9 cellular contexts compared by ENCODE assay signal in the genomic region with DNA sequence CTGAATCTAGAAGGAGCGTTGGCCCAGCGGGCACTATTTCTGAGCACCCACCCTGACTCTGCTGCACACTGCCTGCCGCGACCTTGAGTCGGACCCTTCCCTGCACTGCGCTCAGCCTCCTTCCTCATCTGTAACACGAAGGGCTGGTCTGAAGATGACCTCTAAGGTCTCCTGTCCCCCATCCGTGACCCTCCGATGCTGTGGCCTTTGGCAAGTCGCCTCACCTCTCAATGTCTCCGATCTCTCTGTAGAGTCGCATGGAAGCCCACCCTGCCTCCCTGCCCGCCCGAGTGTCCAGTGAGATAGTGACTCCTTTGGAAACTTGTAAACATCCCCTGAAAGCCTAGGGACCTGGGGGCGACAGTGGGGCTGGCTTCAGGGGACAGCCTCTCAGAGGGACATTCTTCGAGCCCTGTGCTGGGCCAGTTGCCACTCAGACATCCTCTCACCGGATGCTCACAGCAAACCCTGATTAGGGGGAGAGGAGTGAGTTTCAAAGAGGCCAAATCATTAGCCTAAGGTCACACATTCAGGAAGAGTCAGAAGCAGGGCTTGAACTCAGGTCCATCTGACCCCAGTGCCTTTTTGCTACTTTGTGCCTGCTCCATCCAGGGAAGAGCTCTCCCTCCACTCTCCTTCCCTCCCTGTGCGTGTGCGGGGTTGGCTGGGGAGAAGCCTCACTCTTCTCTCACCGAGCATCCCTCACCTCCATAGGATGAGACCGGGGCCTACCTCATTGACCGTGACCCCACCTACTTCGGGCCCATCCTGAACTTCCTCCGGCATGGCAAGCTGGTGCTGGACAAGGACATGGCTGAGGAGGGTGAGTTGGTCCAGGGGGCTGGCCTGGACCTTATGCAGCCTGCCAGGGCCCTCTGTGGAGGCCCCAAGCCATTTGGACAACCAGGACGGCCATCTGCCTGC. TPM values are rescaled to one million over a fixed set of nuclear protein-coding genes. Genes with fewer than 3 reads are reported as not detected.
A peak's percentile ranks its signal among the peaks of the same experiment; 100 is the strongest.
DNase-seq lines count a peak whose midpoint lies in the region; ATAC-seq, FAIRE-seq and TF ChIP-seq lines count a peak whose summit lies in the region.
"Had no signal": no experiment of that assay in that cellular context is flagged by ENCODE, and none has a peak within 500 bp of the region (broad histone marks: within the 10 kb centered on the region; RNA-seq: fewer than 3 reads in every experiment).

No MANE protein-coding gene starts in this region.

- TF ChIP-seq EP300 in HepG2 (IDR thresholded peaks at IDR 0.05; ENCODE audit: low read depth in 2 of 2, low read length in 2 of 2) (no peak), HepG2 (CRISPR knock-in tag; IDR thresholded peaks at IDR 0.05; ENCODE audit: borderline replicate concordance) (no peak)

- no peak overlapping the region for H3K27ac ChIP-seq in astrocyte (ENCODE audit: low read depth, low read length)
- no peak overlapping the region for H3K27ac ChIP-seq in HepG2 (ENCODE audit: extremely low read length, insufficient read depth, low read length)
- H3K27ac ChIP-seq in thymus (ENCODE audit: low read depth): no peak overlapping the region

- intact Hi-C loops in HepG2 (cut with micrococcal nuclease; ENCODE audit: unreplicated experiment): no loop called here

- H4K20me1 ChIP-seq in astrocyte (ENCODE audit: insufficient read depth, low read length): peaks cover 25% of the 10 kb centered on the region
- H4K20me1 ChIP-seq in HepG2 (ENCODE audit: insufficient read depth, low read length): no peaks in the 10 kb centered on the region

- CTCF ChIA-PET in activated CD4-positive, alpha-beta T cell treated with anti-CD3 and anti-CD28 coated beads, Interleukin-2, amount 10 ng/mL, durations not matched to agents 7 days and 5 days (lab: Charles Lee): interaction anchor here (1.2 to 2.3 kb wide), 6 partner anchors 9 to 196 kb away, joined by 3 to 6 read pairs (median 4); partner anchors contain the start of gene IL2RB
- CTCF ChIA-PET in HepG2 (lab: Yijun Ruan, JAX; ENCODE audit: low intra/inter-chr PET ratio, low total read pairs): no interaction called here

- H2AFZ ChIP-seq in astrocyte (ENCODE audit: low read depth, low read length) (peak overlapping the region; percentile 91), HepG2 (ENCODE audit: low read length) (no peak overlapping the region)

- in situ Hi-C loops in HepG2 (cut with HindIII; ENCODE audit: extremely low pct_ligation_motif_present, low pct_unique_long_range_greater_than_20kb): no loop called here

- no peaks in the 10 kb centered on the region for H3K9me3 Mint-ChIP-seq in activated CD4-positive, alpha-beta T cell treated with anti-CD3 and anti-CD28 coated beads, Interleukin-2, amount 10 ng/mL, durations not matched to agents 7 days and 5 days
- no peaks in the 10 kb centered on the region for H3K9me3 Mint-ChIP-seq in astrocyte (ENCODE audit: unreplicated experiment)

- H3K9ac ChIP-seq in astrocyte (ENCODE audit: low read length) (peak overlapping the region; percentile 82), HepG2 (ENCODE audit: insufficient read depth, low read depth, low read length) (no peak overlapping the region)

- 93% methylated on average over 24 of the region's 25 CpGs for WGBS in HepG2 (ENCODE audit: low lambda C conversion rate)
- 96% methylated on average over 25 of the region's 25 CpGs for WGBS in thymus

- H3K79me2 ChIP-seq in astrocyte (ENCODE audit: insufficient read depth, low read length) (peaks cover 8% of the 10 kb centered on the region), HepG2 (ENCODE audit: insufficient read depth, low read length) (no peaks in the 10 kb centered on the region)

- no peaks in the 10 kb centered on the region for H3K36me3 Mint-ChIP-seq in activated CD4-positive, alpha-beta T cell treated with anti-CD3 and anti-CD28 coated beads, Interleukin-2, amount 10 ng/mL, durations not matched to agents 7 days and 5 days (ENCODE audit: low read depth)
- H3K36me3 Mint-ChIP-seq in astrocyte (ENCODE audit: low read depth, unreplicated experiment): peaks cover 19% of the 10 kb centered on the region

- TF ChIP-seq POLR2A in HepG2 (IDR thresholded peaks at IDR 0.05; ENCODE audit: insufficient read depth in 1 of 2, low read depth in 2 of 2, low read length in 2 of 2): no peak

- no peaks in the 10 kb centered on the region for H3K27me3 ChIP-seq in astrocyte (ENCODE audit: insufficient read depth, low read length)
- H3K27me3 ChIP-seq in HepG2 (ENCODE audit: control insufficient read depth in 1 of 2, insufficient read depth in 2 of 2, low read length in 2 of 2): peaks cover 0 to 13% of the 10 kb centered on the region in 2 experiments; a peak in 2 of 5 replicates
- no peaks in the 10 kb centered on the region for H3K27me3 ChIP-seq in thymus (ENCODE audit: control insufficient read depth, insufficient read depth)

- no peak for DNase-seq in activated CD4-positive, alpha-beta T cell treated with anti-CD3 and anti-CD28 coated beads, Interleukin-2, amount 10 ng/mL, durations not matched to agents 7 days and 5 days
- DNase-seq in activated CD4-positive, alpha-beta T cell treated with anti-CD3 and anti-CD28 coated beads, Interleukin-2, amount 50 U/mL, for 1 hour: no peak
- DNase-seq in astrocyte (ENCODE audit: low read depth) (no peak), HepG2 (ENCODE audit: low spot score) (no peak)
- DNase-seq in stimulated activated CD4-positive, alpha-beta T cell treated with anti-CD3 and anti-CD28 coated beads, Interleukin-4, amount 100 ng/mL, for 1 hour: no peak

- no peak for TF ChIP-seq RAD21 in HepG2 (CRISPR knock-in tag; IDR thresholded peaks at IDR 0.05)

- peaks cover 15% of the 10 kb centered on the region for H3K4me1 Mint-ChIP-seq in activated CD4-positive, alpha-beta T cell treated with anti-CD3 and anti-CD28 coated beads, Interleukin-2, amount 10 ng/mL, durations not matched to agents 7 days and 5 days
- peaks cover 4% of the 10 kb centered on the region for H3K4me1 Mint-ChIP-seq in astrocyte (ENCODE audit: low read depth, unreplicated experiment)

- H3K9me3 ChIP-seq in astrocyte (ENCODE audit: insufficient read depth, low read depth, low read length) (no peaks in the 10 kb centered on the region), HepG2 (ENCODE audit: low read length) (no peaks in the 10 kb centered on the region), thymus (ENCODE audit: control insufficient read depth) (peaks cover 2% of the 10 kb centered on the region)

- no peaks in the 10 kb centered on the region for H3K27me3 Mint-ChIP-seq in activated CD4-positive, alpha-beta T cell treated with anti-CD3 and anti-CD28 coated beads, Interleukin-2, amount 10 ng/mL, durations not matched to agents 7 days and 5 days
- peaks cover 4% of the 10 kb centered on the region for H3K27me3 Mint-ChIP-seq in astrocyte (ENCODE audit: low read depth, unreplicated experiment)

- H3K4me3 ChIP-seq in astrocyte (ENCODE audit: insufficient read depth, low read depth, low read length): peak overlapping the region; percentile 72
- peak overlapping the region in 2 of 3 experiments; percentile 54 to 71; a peak in 2 of 6 replicates for H3K4me3 ChIP-seq in HepG2 (replicated peaks in 1 of 3; ENCODE audit: insufficient read depth in 1 of 3, low read depth in 2 of 3, low read length in 3 of 3)
- H3K4me3 ChIP-seq in thymus (ENCODE audit: low read length): peak overlapping the region; percentile 73

- H3K4me3 Mint-ChIP-seq in activated CD4-positive, alpha-beta T cell treated with anti-CD3 and anti-CD28 coated beads, Interleukin-2, amount 10 ng/mL, durations not matched to agents 7 days and 5 days: peak overlapping the region; percentile 78
- peak overlapping the region; percentile 85 for H3K4me3 Mint-ChIP-seq in astrocyte (ENCODE audit: unreplicated experiment)

- POLR2A ChIA-PET in activated CD4-positive, alpha-beta T cell treated with anti-CD3 and anti-CD28 coated beads, Interleukin-2, amount 10 ng/mL, durations not matched to agents 7 days and 5 days (lab: Charles Lee): interaction anchor here (0.8 kb wide), 1 partner anchor 27 kb away, joined by 3 read pairs; no protein-coding TSS in a partner anchor
- POLR2A ChIA-PET in HepG2 (lab: Yijun Ruan, JAX): interaction anchor here (0.7 to 3.4 kb wide), 4 partner anchors 8 to 35 kb away, joined by 3 to 18 read pairs (median 9); partner anchors contain the start of genes MPST and TST

- H3K4me1 ChIP-seq in astrocyte (ENCODE audit: insufficient read depth, low read length) (peaks cover 5% of the 10 kb centered on the region), HepG2 (ENCODE audit: insufficient read depth, low read length) (peaks cover 50% of the 10 kb centered on the region), thymus (ENCODE audit: control insufficient read depth, insufficient read depth, low read length) (peaks cover 6% of the 10 kb centered on the region)

- no peak for ATAC-seq in HepG2
- no peak for ATAC-seq in GM18520 (IDR thresholded peaks at IDR 0.05; ENCODE audit: unreplicated experiment)
- no peak for ATAC-seq in HG02981 (IDR thresholded peaks at IDR 0.05; ENCODE audit: unreplicated experiment)

- H3K36me3 ChIP-seq in astrocyte (ENCODE audit: insufficient read depth, low read length) (peaks cover 3% of the 10 kb centered on the region), HepG2 (replicated peaks in 1 of 2; ENCODE audit: control insufficient read depth in 1 of 2, insufficient read depth in 2 of 2, low read length in 2 of 2) (no peaks in the 10 kb centered on the region; a peak in 1 of 5 replicates), thymus (ENCODE audit: control insufficient read depth, insufficient read depth) (peaks cover 14% of the 10 kb centered on the region)

- H3K4me2 ChIP-seq in astrocyte (ENCODE audit: low read length) (peak overlapping the region; percentile 98), HepG2 (ENCODE audit: low read depth, low read length) (peak overlapping the region; percentile 76)

- no peak for FAIRE-seq in astrocyte (lab: Jason Lieb, UNC)
- FAIRE-seq in HepG2 (lab: Jason Lieb, UNC): no peak

- BruUV-seq in HepG2 (replicated peaks; lab: Mats Ljungman, UMichigan): no TSS peak

- TF ChIP-seq CTCF in astrocyte (IDR thresholded peaks at IDR 0.05; ENCODE audit: insufficient read depth, low read depth, low read length) (no peak), HepG2 (CRISPR knock-in tag; IDR thresholded peaks at IDR 0.05) (no peak)

- peak overlapping the region; percentile 78 for H3K27ac Mint-ChIP-seq in activated CD4-positive, alpha-beta T cell treated with anti-CD3 and anti-CD28 coated beads, Interleukin-2, amount 10 ng/mL, durations not matched to agents 7 days and 5 days
- no peak overlapping the region for H3K27ac Mint-ChIP-seq in astrocyte (ENCODE audit: unreplicated experiment)

RNA-seq across cellular contexts. Expression of gene KCTD17, which starts 1.1 kb away (rescaled TPM):
- total RNA-seq in activated CD4-positive, alpha-beta T cell treated with anti-CD3 and anti-CD28 coated beads, Interleukin-2, amount 10 ng/mL, durations not matched to agents 7 days and 5 days: 10 to 100 TPM; 25.7 to 29.7 TPM
- 29.0 and 31.3 TPM in 2 replicates for total RNA-seq in astrocyte
- 4.5 and 5.3 TPM in 2 replicates for total RNA-seq in HepG2 (2016; rRNA removed; fragmentation: Illumina TruSeq; extraction: Trizol)
- total RNA-seq in HepG2 (2016; cell fraction: cytosol; rRNA removed; fragmentation: Illumina TruSeq; extraction: Trizol; ENCODE audit: low read depth): 2.1 and 2.4 TPM in 2 replicates
- total RNA-seq in HepG2 (2016; cell fraction: insoluble cytoplasmic fraction; rRNA removed; fragmentation: Illumina TruSeq; extraction: Trizol): 3.3 and 4.9 TPM in 2 replicates
- total RNA-seq in HepG2 (2016; cell fraction: membrane; rRNA removed; fragmentation: Illumina TruSeq; extraction: Trizol): 3.7 and 3.8 TPM in 2 replicates
- 2.9 and 4.4 TPM in 2 replicates for total RNA-seq in HepG2 (2016; cell fraction: nucleus; rRNA removed; fragmentation: Illumina TruSeq; extraction: Trizol)
- polyA plus RNA-seq in HepG2 (2011; rRNA removed): 11.7 and 17.4 TPM in 2 replicates
- polyA plus RNA-seq in HepG2 (2011; cell fraction: cytosol; rRNA removed): 11.0 and 11.5 TPM in 2 replicates
- polyA plus RNA-seq in HepG2 (2011; cell fraction: nucleus; rRNA removed): 52.2 and 53.1 TPM in 2 replicates
- 5.3 and 11.6 TPM in 2 replicates for polyA plus RNA-seq in HepG2 (2012)
- 2.5 and 3.1 TPM in 2 replicates for polyA plus RNA-seq in HepG2 (2016; cell fraction: cytosol; fragmentation: Illumina TruSeq; extraction: Trizol; ENCODE audit: low read depth)
- polyA plus RNA-seq in HepG2 (2016; cell fraction: insoluble cytoplasmic fraction; fragmentation: Illumina TruSeq; extraction: Trizol; ENCODE audit: low read depth): 4.6 and 5.0 TPM in 2 replicates
- polyA plus RNA-seq in HepG2 (2016; cell fraction: membrane; fragmentation: Illumina TruSeq; extraction: Trizol; ENCODE audit: low read depth): 2.8 and 4.0 TPM in 2 replicates
- 5.0 and 5.9 TPM in 2 replicates for polyA plus RNA-seq in HepG2 (2016; cell fraction: nucleus; fragmentation: Illumina TruSeq; extraction: Trizol; ENCODE audit: insufficient read depth, low read depth)
- polyA minus RNA-seq in HepG2 (2011; rRNA and poly(A)+ RNA removed; ENCODE audit: low replicate concordance): 0.28 and 24.0 TPM in 2 replicates
- 4.6 and 5.1 TPM in 2 replicates for polyA minus RNA-seq in HepG2 (2011; cell fraction: cytosol; rRNA and poly(A)+ RNA removed)
- 6.8 and 7.3 TPM in 2 replicates for polyA minus RNA-seq in HepG2 (2011; cell fraction: nucleus; rRNA and poly(A)+ RNA removed)
- 25.2 TPM for polyA plus RNA-seq in thymus

RNA-seq across cellular contexts. Expression of gene MPST, which starts 33.1 kb away (rescaled TPM):
- 10 to 100 TPM; 15.6 to 18.8 TPM for total RNA-seq in activated CD4-positive, alpha-beta T cell treated with anti-CD3 and anti-CD28 coated beads, Interleukin-2, amount 10 ng/mL, durations not matched to agents 7 days and 5 days
- 65.2 and 67.8 TPM in 2 replicates for total RNA-seq in astrocyte
- 94.8 and 133 TPM in 2 replicates for total RNA-seq in HepG2 (2016; rRNA removed; fragmentation: Illumina TruSeq; extraction: Trizol)
- total RNA-seq in HepG2 (2016; cell fraction: cytosol; rRNA removed; fragmentation: Illumina TruSeq; extraction: Trizol; ENCODE audit: low read depth): 214 and 241 TPM in 2 replicates
- total RNA-seq in HepG2 (2016; cell fraction: insoluble cytoplasmic fraction; rRNA removed; fragmentation: Illumina TruSeq; extraction: Trizol): 83.9 and 129 TPM in 2 replicates
- total RNA-seq in HepG2 (2016; cell fraction: membrane; rRNA removed; fragmentation: Illumina TruSeq; extraction: Trizol): 236 and 281 TPM in 2 replicates
- 43.0 and 55.9 TPM in 2 replicates for total RNA-seq in HepG2 (2016; cell fraction: nucleus; rRNA removed; fragmentation: Illumina TruSeq; extraction: Trizol)
- polyA plus RNA-seq in HepG2 (2011; rRNA removed): 141 and 191 TPM in 2 replicates
- 159 and 302 TPM in 2 replicates for polyA plus RNA-seq in HepG2 (2011; cell fraction: cytosol; rRNA removed)
- 297 and 319 TPM in 2 replicates for polyA plus RNA-seq in HepG2 (2011; cell fraction: nucleus; rRNA removed)
- 112 and 147 TPM in 2 replicates for polyA plus RNA-seq in HepG2 (2012)
- polyA plus RNA-seq in HepG2 (2016; cell fraction: cytosol; fragmentation: Illumina TruSeq; extraction: Trizol; ENCODE audit: low read depth): 221 and 245 TPM in 2 replicates
- 107 and 116 TPM in 2 replicates for polyA plus RNA-seq in HepG2 (2016; cell fraction: insoluble cytoplasmic fraction; fragmentation: Illumina TruSeq; extraction: Trizol; ENCODE audit: low read depth)
- polyA plus RNA-seq in HepG2 (2016; cell fraction: membrane; fragmentation: Illumina TruSeq; extraction: Trizol; ENCODE audit: low read depth): 209 and 227 TPM in 2 replicates
- polyA plus RNA-seq in HepG2 (2016; cell fraction: nucleus; fragmentation: Illumina TruSeq; extraction: Trizol; ENCODE audit: insufficient read depth, low read depth): 107 and 117 TPM in 2 replicates
- 17.7 and 144 TPM in 2 replicates for polyA minus RNA-seq in HepG2 (2011; rRNA and poly(A)+ RNA removed; ENCODE audit: low replicate concordance)
- polyA minus RNA-seq in HepG2 (2011; cell fraction: cytosol; rRNA and poly(A)+ RNA removed): 94.1 and 104 TPM in 2 replicates
- polyA minus RNA-seq in HepG2 (2011; cell fraction: nucleus; rRNA and poly(A)+ RNA removed): 39.0 and 46.2 TPM in 2 replicates
- polyA plus RNA-seq in thymus: 32.1 TPM

RNA-seq across cellular contexts. Expression of gene TST, which starts 33.4 kb away (rescaled TPM):
- total RNA-seq in activated CD4-positive, alpha-beta T cell treated with anti-CD3 and anti-CD28 coated beads, Interleukin-2, amount 10 ng/mL, durations not matched to agents 7 days and 5 days: 1 to 10 TPM; 2.4 to 3.4 TPM
- total RNA-seq in astrocyte: 32.2 and 36.3 TPM in 2 replicates
- 44.1 and 44.6 TPM in 2 replicates for total RNA-seq in HepG2 (2016; rRNA removed; fragmentation: Illumina TruSeq; extraction: Trizol)
- 13.7 and 15.5 TPM in 2 replicates for total RNA-seq in HepG2 (2016; cell fraction: cytosol; rRNA removed; fragmentation: Illumina TruSeq; extraction: Trizol; ENCODE audit: low read depth)
- total RNA-seq in HepG2 (2016; cell fraction: insoluble cytoplasmic fraction; rRNA removed; fragmentation: Illumina TruSeq; extraction: Trizol): 40.1 and 44.0 TPM in 2 replicates
- 17.1 and 24.3 TPM in 2 replicates for total RNA-seq in HepG2 (2016; cell fraction: membrane; rRNA removed; fragmentation: Illumina TruSeq; extraction: Trizol)
- total RNA-seq in HepG2 (2016; cell fraction: nucleus; rRNA removed; fragmentation: Illumina TruSeq; extraction: Trizol): 22.6 and 23.7 TPM in 2 replicates
- 63.6 and 86.4 TPM in 2 replicates for polyA plus RNA-seq in HepG2 (2011; rRNA removed)
- polyA plus RNA-seq in HepG2 (2011; cell fraction: cytosol; rRNA removed): 76.5 and 98.4 TPM in 2 replicates
- 54.5 and 63.2 TPM in 2 replicates for polyA plus RNA-seq in HepG2 (2011; cell fraction: nucleus; rRNA removed)
- 53.9 and 67.5 TPM in 2 replicates for polyA plus RNA-seq in HepG2 (2012)
- 13.5 and 13.9 TPM in 2 replicates for polyA plus RNA-seq in HepG2 (2016; cell fraction: cytosol; fragmentation: Illumina TruSeq; extraction: Trizol; ENCODE audit: low read depth)
- polyA plus RNA-seq in HepG2 (2016; cell fraction: insoluble cytoplasmic fraction; fragmentation: Illumina TruSeq; extraction: Trizol; ENCODE audit: low read depth): 41.1 and 43.9 TPM in 2 replicates
- 14.3 and 18.2 TPM in 2 replicates for polyA plus RNA-seq in HepG2 (2016; cell fraction: membrane; fragmentation: Illumina TruSeq; extraction: Trizol; ENCODE audit: low read depth)
- polyA plus RNA-seq in HepG2 (2016; cell fraction: nucleus; fragmentation: Illumina TruSeq; extraction: Trizol; ENCODE audit: insufficient read depth, low read depth): 31.5 and 36.8 TPM in 2 replicates
- polyA minus RNA-seq in HepG2 (2011; rRNA and poly(A)+ RNA removed; ENCODE audit: low replicate concordance): 30.9 and 77.7 TPM in 2 replicates
- 20.6 and 23.0 TPM in 2 replicates for polyA minus RNA-seq in HepG2 (2011; cell fraction: cytosol; rRNA and poly(A)+ RNA removed)
- polyA minus RNA-seq in HepG2 (2011; cell fraction: nucleus; rRNA and poly(A)+ RNA removed): 24.1 and 24.4 TPM in 2 replicates
- 17.1 TPM for polyA plus RNA-seq in thymus

RNA-seq across cellular contexts. Expression of gene TMPRSS6, which starts 56.9 kb away (rescaled TPM):
- total RNA-seq in activated CD4-positive, alpha-beta T cell treated with anti-CD3 and anti-CD28 coated beads, Interleukin-2, amount 10 ng/mL, durations not matched to agents 7 days and 5 days: under 1 TPM; 0.50 to 0.73 TPM
- total RNA-seq in astrocyte (not detected in 2 replicates), HepG2 (2016; rRNA removed; fragmentation: Illumina TruSeq; extraction: Trizol) (1.5 and 4.2 TPM in 2 replicates)
- 1.1 and 1.5 TPM in 2 replicates for total RNA-seq in HepG2 (2016; cell fraction: cytosol; rRNA removed; fragmentation: Illumina TruSeq; extraction: Trizol; ENCODE audit: low read depth)
- 1.5 and 5.2 TPM in 2 replicates for total RNA-seq in HepG2 (2016; cell fraction: insoluble cytoplasmic fraction; rRNA removed; fragmentation: Illumina TruSeq; extraction: Trizol)
- 1.7 and 2.7 TPM in 2 replicates for total RNA-seq in HepG2 (2016; cell fraction: membrane; rRNA removed; fragmentation: Illumina TruSeq; extraction: Trizol)
- 5.1 and 6.1 TPM in 2 replicates for total RNA-seq in HepG2 (2016; cell fraction: nucleus; rRNA removed; fragmentation: Illumina TruSeq; extraction: Trizol)
- polyA plus RNA-seq in HepG2 (2011; rRNA removed) (4.8 and 8.5 TPM in 2 replicates), thymus (1.8 TPM)
- polyA plus RNA-seq in HepG2 (2011; cell fraction: cytosol; rRNA removed): 5.4 and 5.9 TPM in 2 replicates
- polyA plus RNA-seq in HepG2 (2011; cell fraction: nucleus; rRNA removed): 16.8 and 19.4 TPM in 2 replicates
- polyA plus RNA-seq in HepG2 (2012): 4.2 and 6.4 TPM in 2 replicates
- polyA plus RNA-seq in HepG2 (2016; cell fraction: cytosol; fragmentation: Illumina TruSeq; extraction: Trizol; ENCODE audit: low read depth): 1.7 TPM in 2 replicates
- 2.3 and 2.6 TPM in 2 replicates for polyA plus RNA-seq in HepG2 (2016; cell fraction: insoluble cytoplasmic fraction; fragmentation: Illumina TruSeq; extraction: Trizol; ENCODE audit: low read depth)
- 2.4 and 3.1 TPM in 2 replicates for polyA plus RNA-seq in HepG2 (2016; cell fraction: membrane; fragmentation: Illumina TruSeq; extraction: Trizol; ENCODE audit: low read depth)
- 10.0 and 11.5 TPM in 2 replicates for polyA plus RNA-seq in HepG2 (2016; cell fraction: nucleus; fragmentation: Illumina TruSeq; extraction: Trizol; ENCODE audit: insufficient read depth, low read depth)
- polyA minus RNA-seq in HepG2 (2011; rRNA and poly(A)+ RNA removed; ENCODE audit: low replicate concordance): 6.6 TPM in 1 of 2 replicates, not detected in the other
- 1.1 and 1.9 TPM in 2 replicates for polyA minus RNA-seq in HepG2 (2011; cell fraction: cytosol; rRNA and poly(A)+ RNA removed)
- polyA minus RNA-seq in HepG2 (2011; cell fraction: nucleus; rRNA and poly(A)+ RNA removed): 4.0 and 5.2 TPM in 2 replicates
- total RNA-seq: SK-MEL-5 had no signal
